10 cellular contexts compared by ENCODE assay signal in the genomic region with DNA sequence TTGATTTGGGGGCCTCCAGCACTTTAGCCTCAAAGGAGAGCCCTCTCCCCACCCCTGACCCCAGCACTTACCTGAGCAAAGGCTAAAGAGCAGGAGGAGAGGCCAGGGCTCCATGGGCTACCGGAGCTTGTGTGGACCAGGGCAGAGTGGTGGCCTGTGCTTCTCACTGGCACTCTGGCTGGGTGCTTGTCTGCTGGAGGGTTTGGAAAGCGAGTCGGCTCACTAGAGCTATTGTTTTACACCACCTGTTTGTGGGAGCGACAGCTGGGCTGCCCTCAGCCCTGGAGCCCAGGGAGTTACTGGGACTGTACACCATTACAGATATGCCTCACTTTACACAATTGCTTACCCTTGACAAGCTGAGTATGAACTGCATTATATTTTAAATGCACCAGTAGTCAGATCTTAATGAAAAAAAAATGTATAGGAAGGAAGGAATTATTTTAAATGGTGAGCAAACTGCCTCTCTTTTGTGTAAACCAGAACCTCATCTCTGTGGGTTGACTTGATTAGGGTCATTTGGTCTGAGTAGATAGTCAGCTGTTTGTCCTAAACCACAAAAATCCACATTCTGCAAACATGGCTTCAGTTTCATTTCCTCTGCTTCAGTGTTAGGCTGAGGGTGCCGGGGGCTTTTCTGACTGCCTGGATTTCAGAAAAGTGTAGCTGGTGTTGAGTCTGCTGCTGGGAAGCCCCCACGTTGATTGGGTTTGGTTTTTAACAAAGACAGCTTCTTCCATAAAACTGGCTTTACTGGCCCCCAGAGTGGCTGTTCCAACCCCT. TPM values are rescaled to one million over a fixed set of nuclear protein-coding genes. Genes with fewer than 3 reads are reported as not detected.
DNase-seq lines count a peak whose midpoint lies in the region; ATAC-seq and TF ChIP-seq lines count a peak whose summit lies in the region.
"Had no signal": no experiment of that assay in that cellular context is flagged by ENCODE, and none has a peak within 500 bp of the region (broad histone marks: within the 10 kb centered on the region; RNA-seq: fewer than 3 reads in every experiment).

A gene (minus strand): TSS at position 192 of the 783 bp plus-strand sequence. CDS start 78 bp downstream, at position 114.

- ATAC-seq in sciatic nerve = peak; percentile 48

- TF ChIP-seq POLR2A in Peyer's patch (IDR thresholded peaks at IDR 0.05) = no peak

- no peaks in the 10 kb centered on the region for H3K9me3 ChIP-seq in Peyer's patch
- H3K9me3 ChIP-seq in effector memory CD4-positive, alpha-beta T cell (ENCODE audit: control insufficient read depth, low read length) = no peaks in the 10 kb centered on the region

- in situ Hi-C loops in astrocyte of the spinal cord (cut with HindIII; ENCODE audit: low sequenced_read_pairs) = no loop called here

- DNase-seq in NCI-H1417 (lab: John Stamatoyannopoulos, UW) (peak in 2 of 3 experiments; percentile 0 to 49), NCI-H1417 treated with DMSO at 0.1 percent for 48 hours (lab: John Stamatoyannopoulos, UW) (no peak), NCI-H1436 treated with DMSO at 0.1 percent for 48 hours (lab: John Stamatoyannopoulos, UW) (peak; percentile 12), astrocyte of the spinal cord (ENCODE audit: low read depth, low spot score) (peak; percentile 68), sciatic nerve (ENCODE audit: low spot score) (no peak), SW 1271 (lab: John Stamatoyannopoulos, UW) (no peak), Peyer's patch (no peak)
- DNase-seq in effector memory CD4-positive, alpha-beta T cell = no peak
- DNase-seq: activated CD4-positive, alpha-beta T cell treated with anti-CD3 and anti-CD28 coated beads, Interleukin-2, amount 50 U/mL, for 1 hour had no signal

- H3K4me3 ChIP-seq in astrocyte of the spinal cord (ENCODE audit: low read depth, low read length) (no peak within 1 kb of the TSS), Peyer's patch (no peak within 1 kb of the TSS)
- H3K4me3 ChIP-seq in effector memory CD4-positive, alpha-beta T cell (ENCODE audit: insufficient read depth, low read depth, low read length, poor library complexity, severe bottlenecking) = no peak within 1 kb of the TSS

- TF ChIP-seq CTCF in astrocyte of the spinal cord (IDR thresholded peaks at IDR 0.05; ENCODE audit: low read depth, low read length) (no peak), Peyer's patch (IDR thresholded peaks at IDR 0.05) (no peak)

- intact Hi-C loops in sciatic nerve (cut with DNase I) = no loop called here

- H3K4me1 ChIP-seq in Peyer's patch = no peaks in the 10 kb centered on the region
- H3K4me1 ChIP-seq in effector memory CD4-positive, alpha-beta T cell (ENCODE audit: control insufficient read depth, insufficient read depth, low read length, poor library complexity, severe bottlenecking) = no peaks in the 10 kb centered on the region

- no peaks in the 10 kb centered on the region for H3K36me3 ChIP-seq in Peyer's patch
- no peaks in the 10 kb centered on the region for H3K36me3 ChIP-seq in effector memory CD4-positive, alpha-beta T cell (ENCODE audit: control insufficient read depth, insufficient read depth, low read length)

- no peak within 1 kb of the TSS for H3K27ac ChIP-seq in Peyer's patch
- no peak within 1 kb of the TSS for H3K27ac ChIP-seq in effector memory CD4-positive, alpha-beta T cell (ENCODE audit: insufficient read depth, low read length, poor library complexity, severe bottlenecking)

- H3K27me3 ChIP-seq in Peyer's patch = no peaks in the 10 kb centered on the region
- no peaks in the 10 kb centered on the region for H3K27me3 ChIP-seq in effector memory CD4-positive, alpha-beta T cell (replicated peaks; ENCODE audit: control insufficient read depth, insufficient read depth, low read length, poor library complexity, severe bottlenecking)

RNA-seq across cellular contexts. Expression of the gene that starts here (rescaled TPM):
- total RNA-seq in sciatic nerve (0.31 TPM), Peyer's patch (not detected)
- total RNA-seq: natural killer cell treated with Interleukin-12 subunit alpha and Interleukin-12 subunit beta and Interleukin-15 and Interleukin-18, amount 100 ng/mL, for 72 hours had no signal

Comparison
In these comparisons a context has a peak if more than half of its experiments do, and no peak if none do; other contexts are left out.
1. DNase-seq: peak in NCI-H1417 (2 of 3), NCI-H1436 treated with DMSO at 0.1 percent for 48 hours (single experiment) and astrocyte of the spinal cord (single experiment); none in NCI-H1417 treated with DMSO at 0.1 percent for 48 hours (single experiment), sciatic nerve (single experiment), SW 1271 (0 of 2), Peyer's patch (0 of 3) and effector memory CD4-positive, alpha-beta T cell (0 of 3).
2. Peak in ATAC-seq in sciatic nerve; RNA of the gene not detected or under 1 TPM.